In genomic region chr1:150925080-150925479, GRCh38 we compare ENCODE assay signal across 7 cellular contexts. TPM values are rescaled to one million over a fixed set of nuclear protein-coding genes. Genes with fewer than 3 reads are reported as not detected.
A peak's percentile ranks its signal among the peaks of the same experiment; 100 is the strongest.
DNase-seq lines count a peak whose midpoint lies in the region; ATAC-seq, FAIRE-seq and TF ChIP-seq lines count a peak whose summit lies in the region.

No MANE protein-coding gene starts in this region.

- H4K20me1 ChIP-seq in GM23338 (replicated peaks; ENCODE audit: insufficient read depth) (no peaks in the 10 kb centered on the region), endothelial cell of umbilical vein (replicated peaks; ENCODE audit: control insufficient read depth, extremely low read depth, insufficient read depth, low read length) (no peaks in the 10 kb centered on the region)

- in situ Hi-C loops in gastrocnemius medialis (cut with MboI; ENCODE audit: low sequenced_read_pairs in 4 of 4), result loop anchor here in 1 of 4 donors (10.0 kb wide), 1 partner anchor 50 kb away; the partner anchor contains the start of gene ARNT

- H3K27me3 Mint-ChIP-seq in GM23338 (ENCODE audit: insufficient read depth, low read depth, poor library complexity), result peaks cover 5% of the 10 kb centered on the region

- TF ChIP-seq CTCF in GM23338 (conservative IDR thresholded peaks at IDR 0.05; ENCODE audit: low read depth in 2 of 2) (no peak), RWPE2 (IDR thresholded peaks at IDR 0.05; ENCODE audit: poor library complexity, severe bottlenecking) (no peak), endothelial cell of umbilical vein (IDR thresholded peaks at IDR 0.05; ENCODE audit: extremely low read depth in 1 of 2, insufficient read depth in 1 of 2, low read depth in 1 of 2, low read length in 2 of 2) (no peak), gastrocnemius medialis (IDR thresholded peaks at IDR 0.05 in 4 of 5, conservative IDR thresholded peaks at IDR 0.05 in 1 of 5) (no peak)

- intact Hi-C loops in endothelial cell of umbilical vein (cut with micrococcal nuclease) (no loop called here), gastrocnemius medialis (cut with DNase I; ENCODE audit: low total_unique reads) (loop anchor here (5.0 to 10.0 kb wide), 2 partner anchors 82 to 560 kb away; partner anchors contain the start of genes MINDY1, PRUNE1 and RPRD2)

- no peak for FAIRE-seq in endothelial cell of umbilical vein (lab: Jason Lieb, UNC)

- H3K36me3 Mint-ChIP-seq in GM23338 (ENCODE audit: low read depth), result peaks cover 36% of the 10 kb centered on the region

- ATAC-seq in GM23338 (peak; percentile 8), RWPE2 (ENCODE audit: low read depth) (no peak), gastrocnemius medialis (no peak), HG03432 (IDR thresholded peaks at IDR 0.05; ENCODE audit: unreplicated experiment) (no peak)

- POLR2A ChIA-PET in endothelial cell of umbilical vein (lab: Charles Lee), result no interaction called here

- dilution Hi-C loops in endothelial cell of umbilical vein (cut with MboI; ENCODE audit: extremely low pct_ligation_motif_present, low sequenced_read_pairs), result no loop called here

- H3K36me3 ChIP-seq in GM23338 (ENCODE audit: insufficient read depth), result peaks cover 27% of the 10 kb centered on the region
- H3K36me3 ChIP-seq in RWPE2 (ENCODE audit: low read depth), result peaks cover 29% of the 10 kb centered on the region
- H3K36me3 ChIP-seq in endothelial cell of umbilical vein (ENCODE audit: control insufficient read depth in 2 of 2, extremely low read depth in 1 of 2, insufficient read depth in 2 of 2, low read length in 2 of 2), result peaks cover 2 to 4% of the 10 kb centered on the region in 2 experiments
- H3K36me3 ChIP-seq in gastrocnemius medialis, result peaks cover 4 to 28% of the 10 kb centered on the region in 2 donors

- no peaks in the 10 kb centered on the region for H3K9me2 ChIP-seq in GM23338 (ENCODE audit: insufficient read depth)

- H3K27ac Mint-ChIP-seq in GM23338, result peak overlapping the region; percentile 78; the same call in 1 of the 2 replicates

- peak overlapping the region; percentile 26 for H3K9ac ChIP-seq in endothelial cell of umbilical vein (replicated peaks; ENCODE audit: extremely low read depth, insufficient read depth, low read length)

- no peaks in the 10 kb centered on the region for H3K9me3 Mint-ChIP-seq in GM23338

- H3K27ac ChIP-seq in GM23338 (ENCODE audit: low read depth) (peak overlapping the region; percentile 26), RWPE2 (ENCODE audit: poor library complexity, severe bottlenecking) (peak overlapping the region; percentile 72), endothelial cell of umbilical vein (ENCODE audit: insufficient read depth, low read depth, low read length) (no peak overlapping the region), gastrocnemius medialis (peak overlapping the region in 1 of 4 donors; percentile 91)

- peaks cover 7% of the 10 kb centered on the region; the same call in 1 of the 2 replicates for H3F3A ChIP-seq in GM23338 (replicated peaks; ENCODE audit: low read depth)

- TF ChIP-seq POLR2A in endothelial cell of umbilical vein (IDR thresholded peaks at IDR 0.05; ENCODE audit: low read depth, low read length), result no peak
- TF ChIP-seq POLR2A in gastrocnemius medialis (IDR thresholded peaks at IDR 0.05), result no peak

- H3K27me3 ChIP-seq in GM23338 (ENCODE audit: insufficient read depth), result no peaks in the 10 kb centered on the region
- H3K27me3 ChIP-seq in RWPE2 (ENCODE audit: insufficient read depth, poor library complexity, severe bottlenecking), result no peaks in the 10 kb centered on the region
- no peaks in the 10 kb centered on the region for H3K27me3 ChIP-seq in endothelial cell of umbilical vein (ENCODE audit: control insufficient read depth in 2 of 2, insufficient read depth in 2 of 2, low read length in 2 of 2)
- no peaks in the 10 kb centered on the region for H3K27me3 ChIP-seq in gastrocnemius medialis

- H2AFZ ChIP-seq in GM23338 (peak overlapping the region; percentile 54; the same call in 1 of the 2 replicates), endothelial cell of umbilical vein (ENCODE audit: low read depth, low read length) (peak overlapping the region; percentile 67)

- CTCF ChIA-PET in endothelial cell of umbilical vein (lab: Charles Lee), result no interaction called here

- BruUV-seq in endothelial cell of umbilical vein (replicated peaks; lab: Mats Ljungman, UMichigan), result no TSS peak

- H3K4me2 ChIP-seq in GM23338 (peak overlapping the region; percentile 73), endothelial cell of umbilical vein (ENCODE audit: insufficient read depth, low read length) (peak overlapping the region; percentile 58)

- DNase-seq in GM23338 (ENCODE audit: low spot score) (peak; percentile 36), RWPE2 (ENCODE audit: low spot score) (no peak), endothelial cell of umbilical vein (ENCODE audit: low read depth, low spot score) (peak; percentile 23), gastrocnemius medialis (no peak), NCI-H1436 (lab: John Stamatoyannopoulos, UW) (no peak), NCI-H2081 treated with DMSO at 0.1 percent for 48 hours (lab: John Stamatoyannopoulos, UW) (no peak)

- H3K9me3 ChIP-seq in RWPE2 (ENCODE audit: severe bottlenecking) (no peaks in the 10 kb centered on the region), endothelial cell of umbilical vein (replicated peaks; ENCODE audit: control insufficient read depth, insufficient read depth, low read length) (no peaks in the 10 kb centered on the region), gastrocnemius medialis (no peaks in the 10 kb centered on the region)

- H3K79me2 ChIP-seq in GM23338 (replicated peaks; ENCODE audit: insufficient read depth) (peaks cover 22% of the 10 kb centered on the region), endothelial cell of umbilical vein (ENCODE audit: control insufficient read depth, insufficient read depth, low read length) (peaks cover 9% of the 10 kb centered on the region)

- H3K4me1 Mint-ChIP-seq in GM23338, result peaks cover 10% of the 10 kb centered on the region

- H3K9me1 ChIP-seq in endothelial cell of umbilical vein (replicated peaks; ENCODE audit: control insufficient read depth, extremely low read depth, insufficient read depth, low read length), result no peaks in the 10 kb centered on the region

- H3K4me1 ChIP-seq in GM23338 (ENCODE audit: insufficient read depth) (peaks cover 10% of the 10 kb centered on the region; the same call in 1 of the 2 replicates), RWPE2 (ENCODE audit: insufficient read depth, poor library complexity, severe bottlenecking) (peaks cover 4% of the 10 kb centered on the region), endothelial cell of umbilical vein (ENCODE audit: control insufficient read depth, extremely low read depth, insufficient read depth, low read length) (peaks cover 6% of the 10 kb centered on the region), gastrocnemius medialis (peaks cover 6 to 10% of the 10 kb centered on the region in 2 donors)

- peak overlapping the region; percentile 95; the same call in 2 of the 3 replicates for H3K4me3 Mint-ChIP-seq in GM23338

- peak overlapping the region; percentile 76 for H3K4me3 ChIP-seq in GM23338
- H3K4me3 ChIP-seq in RWPE2 (ENCODE audit: severe bottlenecking), result peak overlapping the region; percentile 64
- H3K4me3 ChIP-seq in endothelial cell of umbilical vein (replicated peaks in 1 of 3; ENCODE audit: insufficient read depth in 1 of 3, low read depth in 1 of 3, low read length in 3 of 3), result peak overlapping the region; percentile 24 to 97 (median 50)
- H3K4me3 ChIP-seq in gastrocnemius medialis, result peak overlapping the region in 3 of 4 donors; percentile 82 to 96 (median 92)

RNA-seq across cellular contexts. Expression of gene SETDB1, which starts 1.1 kb away (rescaled TPM):
- 33.0 and 47.4 TPM in 2 replicates for total RNA-seq in GM23338 (2014; rRNA removed; shearing (Covaris generic))
- polyA plus RNA-seq in GM23338 (2016; fragmentation: Nextera tagmentation; extraction: Ambion mirVana), result 15.1 and 16.9 TPM in 2 replicates
- total RNA-seq in endothelial cell of umbilical vein, result 42.0 and 49.2 TPM in 2 replicates
- 25.1 and 25.3 TPM in 2 replicates for polyA plus RNA-seq in endothelial cell of umbilical vein
- polyA plus RNA-seq in endothelial cell of umbilical vein (2011; cell fraction: cytosol; rRNA removed), result 23.9 and 24.8 TPM in 2 replicates
- polyA plus RNA-seq in endothelial cell of umbilical vein (2011; cell fraction: nucleus; rRNA removed), result 82.1 and 83.5 TPM in 2 replicates
- 27.1 and 29.8 TPM in 2 replicates for polyA plus RNA-seq in endothelial cell of umbilical vein (2012)
- 74.2 and 80.9 TPM in 2 replicates for polyA minus RNA-seq in endothelial cell of umbilical vein
- 27.0 TPM for polyA minus RNA-seq in endothelial cell of umbilical vein (2011; cell fraction: cytosol; rRNA and poly(A)+ RNA removed)
- polyA minus RNA-seq in endothelial cell of umbilical vein (2011; cell fraction: nucleus; rRNA and poly(A)+ RNA removed), result 48.6 and 72.3 TPM in 2 replicates
- total RNA-seq in gastrocnemius medialis, result 10 to 100 TPM; 13.7 to 20.8 (median 17.3) TPM

RNA-seq across cellular contexts. Expression of gene CTXND2, which starts 38.1 kb away (rescaled TPM):
- total RNA-seq in GM23338 (2014; rRNA removed; shearing (Covaris generic)), result not detected in 2 replicates
- polyA plus RNA-seq in GM23338 (2016; fragmentation: Nextera tagmentation; extraction: Ambion mirVana), result not detected in 2 replicates
- total RNA-seq in endothelial cell of umbilical vein, result not detected in 2 replicates
- polyA plus RNA-seq in endothelial cell of umbilical vein, result not detected in 2 replicates
- polyA plus RNA-seq in endothelial cell of umbilical vein (2011; cell fraction: cytosol; rRNA removed), result not detected in 2 replicates
- not detected in 2 replicates for polyA plus RNA-seq in endothelial cell of umbilical vein (2011; cell fraction: nucleus; rRNA removed)
- polyA plus RNA-seq in endothelial cell of umbilical vein (2012), result not detected in 2 replicates
- polyA minus RNA-seq in endothelial cell of umbilical vein, result not detected in 2 replicates
- polyA minus RNA-seq in endothelial cell of umbilical vein (2011; cell fraction: cytosol; rRNA and poly(A)+ RNA removed), result not detected
- polyA minus RNA-seq in endothelial cell of umbilical vein (2011; cell fraction: nucleus; rRNA and poly(A)+ RNA removed), result not detected in 2 replicates
- not detected for total RNA-seq in gastrocnemius medialis

RNA-seq across cellular contexts. Expression of gene ARNT, which starts 48.7 kb away (rescaled TPM):
- 30.3 and 31.9 TPM in 2 replicates for total RNA-seq in GM23338 (2014; rRNA removed; shearing (Covaris generic))
- polyA plus RNA-seq in GM23338 (2016; fragmentation: Nextera tagmentation; extraction: Ambion mirVana) (10.5 and 11.4 TPM in 2 replicates), endothelial cell of umbilical vein (24.3 and 24.8 TPM in 2 replicates)
- total RNA-seq in endothelial cell of umbilical vein (30.2 and 40.3 TPM in 2 replicates), gastrocnemius medialis (10 to 100 TPM; 35.3 to 74.3 (median 44.7) TPM)
- polyA plus RNA-seq in endothelial cell of umbilical vein (2011; cell fraction: cytosol; rRNA removed), result 20.0 and 20.3 TPM in 2 replicates
- 61.9 and 70.7 TPM in 2 replicates for polyA plus RNA-seq in endothelial cell of umbilical vein (2011; cell fraction: nucleus; rRNA removed)
- polyA plus RNA-seq in endothelial cell of umbilical vein (2012), result 27.7 and 30.4 TPM in 2 replicates
- polyA minus RNA-seq in endothelial cell of umbilical vein, result 58.9 and 66.8 TPM in 2 replicates
- polyA minus RNA-seq in endothelial cell of umbilical vein (2011; cell fraction: cytosol; rRNA and poly(A)+ RNA removed), result 21.3 TPM
- polyA minus RNA-seq in endothelial cell of umbilical vein (2011; cell fraction: nucleus; rRNA and poly(A)+ RNA removed), result 41.0 and 60.0 TPM in 2 replicates

RNA-seq across cellular contexts. Expression of gene CERS2, which starts 49.6 kb away (rescaled TPM):
- total RNA-seq in GM23338 (2014; rRNA removed; shearing (Covaris generic)), result 120 and 122 TPM in 2 replicates
- polyA plus RNA-seq in GM23338 (2016; fragmentation: Nextera tagmentation; extraction: Ambion mirVana) (75.1 and 83.3 TPM in 2 replicates), endothelial cell of umbilical vein (143 and 158 TPM in 2 replicates)
- total RNA-seq in endothelial cell of umbilical vein (155 and 171 TPM in 2 replicates), gastrocnemius medialis (10 to 100 TPM; 15.0 to 29.1 (median 24.0) TPM)
- 158 and 161 TPM in 2 replicates for polyA plus RNA-seq in endothelial cell of umbilical vein (2011; cell fraction: cytosol; rRNA removed)
- polyA plus RNA-seq in endothelial cell of umbilical vein (2011; cell fraction: nucleus; rRNA removed), result 124 and 141 TPM in 2 replicates
- polyA plus RNA-seq in endothelial cell of umbilical vein (2012), result 96.0 and 136 TPM in 2 replicates
- 178 and 194 TPM in 2 replicates for polyA minus RNA-seq in endothelial cell of umbilical vein
- polyA minus RNA-seq in endothelial cell of umbilical vein (2011; cell fraction: cytosol; rRNA and poly(A)+ RNA removed), result 167 TPM
- 40.8 and 75.8 TPM in 2 replicates for polyA minus RNA-seq in endothelial cell of umbilical vein (2011; cell fraction: nucleus; rRNA and poly(A)+ RNA removed)

RNA-seq across cellular contexts. Expression of gene ANXA9, which starts 57.0 kb away (rescaled TPM):
- total RNA-seq in GM23338 (2014; rRNA removed; shearing (Covaris generic)), result 1.7 and 2.2 TPM in 2 replicates
- polyA plus RNA-seq in GM23338 (2016; fragmentation: Nextera tagmentation; extraction: Ambion mirVana) (1.0 and 1.4 TPM in 2 replicates), endothelial cell of umbilical vein (not detected in 2 replicates)
- total RNA-seq in endothelial cell of umbilical vein (not detected in 2 replicates), gastrocnemius medialis (not detected)
- not detected in 2 replicates for polyA plus RNA-seq in endothelial cell of umbilical vein (2011; cell fraction: cytosol; rRNA removed)
- polyA plus RNA-seq in endothelial cell of umbilical vein (2011; cell fraction: nucleus; rRNA removed), result not detected in 2 replicates
- 0.46 and 0.62 TPM in 2 replicates for polyA plus RNA-seq in endothelial cell of umbilical vein (2012)
- not detected in 2 replicates for polyA minus RNA-seq in endothelial cell of umbilical vein
- 2.2 TPM for polyA minus RNA-seq in endothelial cell of umbilical vein (2011; cell fraction: cytosol; rRNA and poly(A)+ RNA removed)
- not detected in 2 replicates for polyA minus RNA-seq in endothelial cell of umbilical vein (2011; cell fraction: nucleus; rRNA and poly(A)+ RNA removed)

Comparison
In these comparisons a context has a peak if more than half of its experiments do, and no peak if none do; other contexts are left out.
1. DNase-seq: peak in GM23338 (single experiment) and endothelial cell of umbilical vein (single experiment); none in RWPE2 (single experiment), gastrocnemius medialis (0 of 2), NCI-H1436 (single experiment) and NCI-H2081 treated with DMSO at 0.1 percent for 48 hours (single experiment).
2. Peak in every context shown above with its lines, with median percentiles within 50 percentile points of each other: H3K4me3 ChIP-seq.